ENCODE assay signal across 19 cellular contexts in genomic region chr2:25517701-25518100, GRCh38.
"Had no signal": no experiment of that assay in that cellular context is flagged by ENCODE, and none has a peak within 500 bp of the region (broad histone marks: within the 10 kb centered on the region; RNA-seq: fewer than 3 reads in every experiment).

No MANE protein-coding gene starts in this region.

- H3K27ac Mint-ChIP-seq: activated CD4-positive, alpha-beta T cell treated with anti-CD3 and anti-CD28 coated beads for 36 hours; activated T-helper 1 cell treated with anti-CD3 and anti-CD28 coated beads, Interleukin-12 subunit alpha, Interleukin-12 subunit beta, Interleukin-2, Interleukin-4 antibody, amounts not matched to agents 30 ng/mL and 10 ng/mL and 1 ng/mL, durations not matched to agents 14 hours and 24 hours and 36 hours; naive thymus-derived CD8-positive, alpha-beta T cell; T-helper 2 cell treated with Interferon-gamma antibody and Interleukin-4, amounts not matched to agents 5 μg/mL and 100 μg/mL, for 36 hours had no signal

- H3K9me3 ChIP-seq: lower lobe of right lung had no signal

- H3K36me3 ChIP-seq: lower lobe of right lung had no signal

- H3K27me3 Mint-ChIP-seq: activated CD4-positive, alpha-beta T cell treated with anti-CD3 and anti-CD28 coated beads for 36 hours; naive thymus-derived CD8-positive, alpha-beta T cell had no signal

- H3K27me3 ChIP-seq: dorsolateral prefrontal cortex had no signal

- H3K27ac ChIP-seq: lower lobe of right lung had no signal

- FAIRE-seq: frontal cortex, TTC549 had no signal

- ATAC-seq: activated CD4-positive, alpha-beta T cell treated with anti-CD3 and anti-CD28 coated beads for 36 hours; activated naive CD4-positive, alpha-beta T cell treated with anti-CD3 and anti-CD28 coated beads, Interleukin-2, amount 50 U/mL, for 72 hours; lower lobe of right lung; naive thymus-derived CD8-positive, alpha-beta T cell had no signal

- H3K4me3 ChIP-seq: dorsolateral prefrontal cortex, lower lobe of right lung had no signal

- H3K36me3 Mint-ChIP-seq: activated naive CD4-positive, alpha-beta T cell treated with anti-CD3 and anti-CD28 coated beads, Interleukin-2, amount 50 U/mL, for 72 hours had no signal

- H3K9me3 Mint-ChIP-seq: activated naive CD4-positive, alpha-beta T cell treated with anti-CD3 and anti-CD28 coated beads, Interleukin-2, amount 50 U/mL, for 72 hours; activated T-helper 1 cell treated with anti-CD3 and anti-CD28 coated beads, Interleukin-12 subunit alpha, Interleukin-12 subunit beta, Interleukin-2, Interleukin-4 antibody, amounts not matched to agents 30 ng/mL and 10 ng/mL and 1 ng/mL, durations not matched to agents 14 hours and 24 hours and 36 hours; naive thymus-derived CD8-positive, alpha-beta T cell; T-helper 2 cell treated with Interferon-gamma antibody and Interleukin-4, amounts not matched to agents 5 μg/mL and 100 μg/mL, for 36 hours had no signal

- H3K4me3 Mint-ChIP-seq: activated CD4-positive, alpha-beta T cell treated with anti-CD3 and anti-CD28 coated beads for 36 hours; activated T-helper 1 cell treated with anti-CD3 and anti-CD28 coated beads, Interleukin-12 subunit alpha, Interleukin-12 subunit beta, Interleukin-2, Interleukin-4 antibody, amounts not matched to agents 30 ng/mL and 10 ng/mL and 1 ng/mL, durations not matched to agents 14 hours and 24 hours and 36 hours; naive thymus-derived CD8-positive, alpha-beta T cell; T-helper 2 cell treated with Interferon-gamma antibody and Interleukin-4, amounts not matched to agents 5 μg/mL and 100 μg/mL, for 36 hours had no signal

- DNase-seq: activated CD4-positive, alpha-beta T cell treated with anti-CD3 and anti-CD28 coated beads for 36 hours; activated CD4-positive, alpha-beta T cell treated with anti-CD3 and anti-CD28 coated beads, Interleukin-2, amount 50 U/mL, for 48 hours; activated gamma-delta T cell treated with Interleukin-2 at 50 U/mL for 16 hours; activated T-cell treated with anti-CD3 and anti-CD28 coated beads for 4 hours; amniotic stem cell; caudate nucleus; dorsolateral prefrontal cortex; hypothalamus; islet precursor cell; lower lobe of right lung; naive thymus-derived CD8-positive, alpha-beta T cell; posterior cingulate gyrus; retina; stimulated activated naive CD4-positive, alpha-beta T cell had no signal
